In the genomic region with DNA sequence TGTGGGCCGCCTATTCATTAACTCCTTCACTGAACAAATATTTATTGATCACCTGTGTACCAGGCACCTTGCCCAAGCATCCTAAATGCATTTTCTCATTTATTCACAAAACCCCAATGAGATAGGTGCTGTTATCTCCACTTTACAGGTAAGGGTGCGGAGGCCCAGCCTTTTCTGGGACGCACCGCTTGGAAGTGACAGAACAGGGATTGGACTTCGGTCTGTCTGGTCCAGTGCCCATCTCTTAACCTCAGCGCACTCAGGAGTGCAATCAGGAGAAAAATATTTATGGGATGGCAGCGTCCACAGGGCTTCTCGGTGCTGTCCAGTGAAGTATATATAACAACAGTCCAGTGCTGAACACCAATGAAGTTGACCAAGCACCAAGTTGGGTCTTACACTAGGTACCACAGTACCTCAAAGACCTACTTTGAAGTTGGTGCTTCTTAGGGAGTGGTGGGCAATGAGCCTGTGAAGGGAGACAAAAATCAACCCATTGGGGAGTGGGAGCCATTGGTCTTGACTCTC, we compare ENCODE assay signal across 8 cellular contexts. TPM values are rescaled to one million over a fixed set of nuclear protein-coding genes. Genes with fewer than 3 reads are reported as not detected.
DNase-seq lines count a peak whose midpoint lies in the region; ATAC-seq and TF ChIP-seq lines count a peak whose summit lies in the region.

No MANE protein-coding gene starts in this region.

- H3K9me3 ChIP-seq in right atrium auricular region (no peaks in the 10 kb centered on the region), uterus (no peaks in the 10 kb centered on the region)

- no peak for TF ChIP-seq POLR2A in uterus (IDR thresholded peaks at IDR 0.05)

- H3K36me3 ChIP-seq in right atrium auricular region (no peaks in the 10 kb centered on the region), uterus (no peaks in the 10 kb centered on the region)

- intact Hi-C loops in Right ventricle myocardium inferior (cut with DNase I) (loop anchor here (2.0 kb wide), 1 partner anchor 21 kb away; no protein-coding TSS in a partner anchor), uterus (cut with DNase I; ENCODE audit: low total_unique reads) (no loop called here)

- H3K27ac ChIP-seq in right atrium auricular region, result peak overlapping the region; percentile 80 to 88
- H3K27ac ChIP-seq in uterus, result peak overlapping the region in 1 of 2 donors; percentile 40

- TF ChIP-seq CTCF in right atrium auricular region (IDR thresholded peaks at IDR 0.05), result no peak
- TF ChIP-seq CTCF in cardiac fibroblast (IDR thresholded peaks at IDR 0.05; ENCODE audit: low read depth, low read length), result no peak
- no peak for TF ChIP-seq CTCF in uterus (IDR thresholded peaks at IDR 0.05)

- H3K4me1 ChIP-seq in right atrium auricular region, result peaks cover 0 to 21% of the 10 kb centered on the region in 2 donors
- no peaks in the 10 kb centered on the region for H3K4me1 ChIP-seq in uterus

- H3K4me3 ChIP-seq in right atrium auricular region (peak overlapping the region; percentile 50 to 63), cardiac fibroblast (replicated peaks in 1 of 2; ENCODE audit: low read depth in 2 of 2, low read length in 2 of 2) (peak overlapping the region; percentile 63 to 71), uterus (peak overlapping the region; percentile 51 to 64)

- DNase-seq in right atrium auricular region (ENCODE audit: low spot score), result no peak
- no peak for DNase-seq in Right ventricle myocardium inferior (ENCODE audit: missing footprints)
- no peak for DNase-seq in cardiac fibroblast (ENCODE audit: low read depth in 2 of 2)
- peak; percentile 17 for DNase-seq in mucosa of gallbladder (ENCODE audit: low spot score)
- DNase-seq in uterus, result no peak
- DNase-seq in inferior parietal cortex (ENCODE audit: extremely low spot score), result no peak
- no peak for DNase-seq in activated CD8-positive, alpha-beta memory T cell treated with anti-CD3 and anti-CD28 coated beads for 24 hours

- H3K27me3 ChIP-seq in right atrium auricular region (no peaks in the 10 kb centered on the region), uterus (no peaks in the 10 kb centered on the region)

- no peak for ATAC-seq in Right ventricle myocardium inferior
- no peak for ATAC-seq in HG03460 (IDR thresholded peaks at IDR 0.05; ENCODE audit: unreplicated experiment)

RNA-seq across cellular contexts. Expression of gene GARNL3, which starts 18.9 kb away (rescaled TPM):
- total RNA-seq in right atrium auricular region, result 10 to 100 TPM in 1 of 2 donors, 1 to 10 TPM in 1; 8.9 to 17.7 TPM
- total RNA-seq in Right ventricle myocardium inferior, result 13.1 TPM
- total RNA-seq in mucosa of gallbladder, result 17.1 TPM
- total RNA-seq in uterus, result 10 to 100 TPM in 3 of 4 donors, 1 to 10 TPM in 1; 9.7 to 79.7 (median 72.0) TPM
